1 cellular context compared by ENCODE assay signal in the genomic region with DNA sequence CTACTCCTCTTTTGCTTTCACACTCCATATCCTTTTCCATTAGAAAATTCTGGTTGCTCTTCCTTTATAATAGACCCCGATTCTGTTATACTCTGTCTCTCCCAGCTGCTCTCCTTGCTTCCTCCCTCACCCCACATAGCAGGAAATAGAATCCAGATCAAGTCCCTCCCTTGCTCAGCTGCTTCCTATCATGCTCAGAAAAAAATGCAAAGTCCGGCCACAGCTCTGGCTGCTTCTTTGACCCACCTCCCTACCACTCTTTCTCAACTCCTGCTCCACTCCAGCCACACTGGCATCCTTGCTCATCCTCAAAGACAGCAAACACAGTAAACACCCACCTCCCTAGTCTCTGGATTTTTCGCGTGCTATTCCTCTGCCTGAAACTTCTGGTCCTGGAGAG.
TF ChIP-seq lines count a peak whose summit lies in the region.

No MANE protein-coding gene starts in this region.

TF ChIP-seq in GM23338, 12 proteins besides CTCF, POLR2A, EP300 and RAD21 (continued from another document):
- TF ChIP-seq, protein P1, sequence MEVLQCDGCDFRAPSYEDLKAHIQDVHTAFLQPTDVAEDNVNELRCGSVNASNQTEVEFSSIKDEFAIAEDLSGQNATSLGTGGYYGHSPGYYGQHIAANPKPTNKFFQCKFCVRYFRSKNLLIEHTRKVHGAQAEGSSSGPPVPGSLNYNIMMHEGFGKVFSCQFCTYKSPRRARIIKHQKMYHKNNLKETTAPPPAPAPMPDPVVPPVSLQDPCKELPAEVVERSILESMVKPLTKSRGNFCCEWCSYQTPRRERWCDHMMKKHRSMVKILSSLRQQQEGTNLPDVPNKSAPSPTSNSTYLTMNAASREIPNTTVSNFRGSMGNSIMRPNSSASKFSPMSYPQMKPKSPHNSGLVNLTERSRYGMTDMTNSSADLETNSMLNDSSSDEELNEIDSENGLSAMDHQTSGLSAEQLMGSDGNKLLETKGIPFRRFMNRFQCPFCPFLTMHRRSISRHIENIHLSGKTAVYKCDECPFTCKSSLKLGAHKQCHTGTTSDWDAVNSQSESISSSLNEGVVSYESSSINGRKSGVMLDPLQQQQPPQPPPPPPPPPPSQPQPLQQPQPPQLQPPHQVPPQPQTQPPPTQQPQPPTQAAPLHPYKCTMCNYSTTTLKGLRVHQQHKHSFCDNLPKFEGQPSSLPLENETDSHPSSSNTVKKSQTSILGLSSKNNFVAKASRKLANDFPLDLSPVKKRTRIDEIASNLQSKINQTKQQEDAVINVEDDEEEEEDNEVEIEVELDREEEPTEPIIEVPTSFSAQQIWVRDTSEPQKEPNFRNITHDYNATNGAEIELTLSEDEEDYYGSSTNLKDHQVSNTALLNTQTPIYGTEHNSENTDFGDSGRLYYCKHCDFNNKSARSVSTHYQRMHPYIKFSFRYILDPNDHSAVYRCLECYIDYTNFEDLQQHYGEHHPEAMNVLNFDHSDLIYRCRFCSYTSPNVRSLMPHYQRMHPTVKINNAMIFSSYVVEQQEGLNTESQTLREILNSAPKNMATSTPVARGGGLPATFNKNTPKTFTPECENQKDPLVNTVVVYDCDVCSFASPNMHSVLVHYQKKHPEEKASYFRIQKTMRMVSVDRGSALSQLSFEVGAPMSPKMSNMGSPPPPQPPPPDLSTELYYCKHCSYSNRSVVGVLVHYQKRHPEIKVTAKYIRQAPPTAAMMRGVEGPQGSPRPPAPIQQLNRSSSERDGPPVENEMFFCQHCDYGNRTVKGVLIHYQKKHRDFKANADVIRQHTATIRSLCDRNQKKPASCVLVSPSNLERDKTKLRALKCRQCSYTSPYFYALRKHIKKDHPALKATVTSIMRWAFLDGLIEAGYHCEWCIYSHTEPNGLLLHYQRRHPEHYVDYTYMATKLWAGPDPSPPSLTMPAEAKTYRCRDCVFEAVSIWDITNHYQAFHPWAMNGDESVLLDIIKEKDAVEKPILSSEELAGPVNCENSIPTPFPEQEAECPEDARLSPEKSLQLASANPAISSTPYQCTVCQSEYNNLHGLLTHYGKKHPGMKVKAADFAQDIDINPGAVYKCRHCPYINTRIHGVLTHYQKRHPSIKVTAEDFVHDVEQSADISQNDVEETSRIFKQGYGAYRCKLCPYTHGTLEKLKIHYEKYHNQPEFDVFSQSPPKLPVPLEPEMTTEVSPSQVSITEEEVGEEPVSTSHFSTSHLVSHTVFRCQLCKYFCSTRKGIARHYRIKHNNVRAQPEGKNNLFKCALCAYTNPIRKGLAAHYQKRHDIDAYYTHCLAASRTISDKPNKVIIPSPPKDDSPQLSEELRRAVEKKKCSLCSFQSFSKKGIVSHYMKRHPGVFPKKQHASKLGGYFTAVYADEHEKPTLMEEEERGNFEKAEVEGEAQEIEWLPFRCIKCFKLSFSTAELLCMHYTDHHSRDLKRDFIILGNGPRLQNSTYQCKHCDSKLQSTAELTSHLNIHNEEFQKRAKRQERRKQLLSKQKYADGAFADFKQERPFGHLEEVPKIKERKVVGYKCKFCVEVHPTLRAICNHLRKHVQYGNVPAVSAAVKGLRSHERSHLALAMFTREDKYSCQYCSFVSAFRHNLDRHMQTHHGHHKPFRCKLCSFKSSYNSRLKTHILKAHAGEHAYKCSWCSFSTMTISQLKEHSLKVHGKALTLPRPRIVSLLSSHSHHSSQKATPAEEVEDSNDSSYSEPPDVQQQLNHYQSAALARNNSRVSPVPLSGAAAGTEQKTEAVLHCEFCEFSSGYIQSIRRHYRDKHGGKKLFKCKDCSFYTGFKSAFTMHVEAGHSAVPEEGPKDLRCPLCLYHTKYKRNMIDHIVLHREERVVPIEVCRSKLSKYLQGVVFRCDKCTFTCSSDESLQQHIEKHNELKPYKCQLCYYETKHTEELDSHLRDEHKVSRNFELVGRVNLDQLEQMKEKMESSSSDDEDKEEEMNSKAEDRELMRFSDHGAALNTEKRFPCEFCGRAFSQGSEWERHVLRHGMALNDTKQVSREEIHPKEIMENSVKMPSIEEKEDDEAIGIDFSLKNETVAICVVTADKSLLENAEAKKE (CRISPR knock-in tag; IDR thresholded peaks at IDR 0.05), result no peak
- no peak for TF ChIP-seq STAT1 (IDR thresholded peaks at IDR 0.05; ENCODE audit: unreplicated experiment)
- TF ChIP-seq EZH2phosphoT487 (IDR thresholded peaks at IDR 0.05; ENCODE audit: unreplicated experiment), result no peak
- TF ChIP-seq, protein P2, sequence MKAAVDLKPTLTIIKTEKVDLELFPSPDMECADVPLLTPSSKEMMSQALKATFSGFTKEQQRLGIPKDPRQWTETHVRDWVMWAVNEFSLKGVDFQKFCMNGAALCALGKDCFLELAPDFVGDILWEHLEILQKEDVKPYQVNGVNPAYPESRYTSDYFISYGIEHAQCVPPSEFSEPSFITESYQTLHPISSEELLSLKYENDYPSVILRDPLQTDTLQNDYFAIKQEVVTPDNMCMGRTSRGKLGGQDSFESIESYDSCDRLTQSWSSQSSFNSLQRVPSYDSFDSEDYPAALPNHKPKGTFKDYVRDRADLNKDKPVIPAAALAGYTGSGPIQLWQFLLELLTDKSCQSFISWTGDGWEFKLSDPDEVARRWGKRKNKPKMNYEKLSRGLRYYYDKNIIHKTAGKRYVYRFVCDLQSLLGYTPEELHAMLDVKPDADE (IDR thresholded peaks at IDR 0.05), result no peak
- no peak for TF ChIP-seq CREB1 (CRISPR knock-in tag; IDR thresholded peaks at IDR 0.05; ENCODE audit: low read depth)
- no peak for TF ChIP-seq NANOG (IDR thresholded peaks at IDR 0.05; ENCODE audit: borderline replicate concordance)
- no peak for TF ChIP-seq POLR2AphosphoS5 (IDR thresholded peaks at IDR 0.05; ENCODE audit: low read depth)
